ENCODE assay signal across 13 cellular contexts in genomic region chr1:152968248-152968647, GRCh38. TPM values are rescaled to one million over a fixed set of nuclear protein-coding genes. Genes with fewer than 3 reads are reported as not detected.
DNase-seq lines count a peak whose midpoint lies in the region; ATAC-seq lines count a peak whose summit lies in the region.
"Had no signal": no experiment of that assay in that cellular context is flagged by ENCODE, and none has a peak within 500 bp of the region (broad histone marks: within the 10 kb centered on the region; RNA-seq: fewer than 3 reads in every experiment).

No MANE protein-coding gene starts in this region.

- H3K4me3 Mint-ChIP-seq in activated T-cell treated with anti-CD3 and anti-CD28 coated beads, Interleukin-2, amount 50 U/mL, for 4 hours = no peak overlapping the region
- H3K4me3 Mint-ChIP-seq: brain, CD14-positive monocyte had no signal

- peaks cover 10% of the 10 kb centered on the region for H3K27me3 Mint-ChIP-seq in activated T-cell treated with anti-CD3 and anti-CD28 coated beads, Interleukin-2, amount 50 U/mL, for 4 hours (ENCODE audit: low read depth)
- H3K27me3 Mint-ChIP-seq: brain had no signal

- no peaks in the 10 kb centered on the region for H3K36me3 Mint-ChIP-seq in activated T-cell treated with anti-CD3 and anti-CD28 coated beads, Interleukin-2, amount 50 U/mL, for 4 hours (ENCODE audit: insufficient read depth)
- H3K36me3 Mint-ChIP-seq: brain, CD14-positive monocyte had no signal

- ATAC-seq in GM18517 (IDR thresholded peaks at IDR 0.05; ENCODE audit: unreplicated experiment) (peak; percentile 96), GM21423 (IDR thresholded peaks at IDR 0.05; ENCODE audit: unreplicated experiment) (peak; percentile 72), HG03097 (IDR thresholded peaks at IDR 0.05; ENCODE audit: low FRiP score, unreplicated experiment) (peak; percentile 46)
- ATAC-seq in activated T-cell treated with anti-CD3 and anti-CD28 coated beads, Interleukin-2, amount 50 U/mL, for 4 hours = no peak
- ATAC-seq: right lobe of liver had no signal

- DNase-seq in OCI-M1 (lab: John Stamatoyannopoulos, UW) = peak; percentile 81
- DNase-seq in NCI-H1092 treated with DMSO at 0.1 percent for 48 hours (lab: John Stamatoyannopoulos, UW) = no peak
- no peak for DNase-seq in activated T-cell treated with anti-CD3 and anti-CD28 coated beads, Interleukin-2, amount 50 U/mL, for 4 hours
- no peak for DNase-seq in activated effector memory CD4-positive, alpha-beta T cell treated with Interleukin-2 at 50 U/mL for 16 hours
- DNase-seq in stimulated activated CD4-positive, alpha-beta T cell treated with anti-CD3 and anti-CD28 coated beads, Interleukin-2, amount 100 ng/mL, for 48 hours = no peak
- DNase-seq: NCI-H1417, right lobe of liver had no signal

- H3K9me3 Mint-ChIP-seq in activated T-cell treated with anti-CD3 and anti-CD28 coated beads, Interleukin-2, amount 50 U/mL, for 4 hours = no peaks in the 10 kb centered on the region
- H3K9me3 Mint-ChIP-seq: brain had no signal

- no peaks in the 10 kb centered on the region for H3K4me1 Mint-ChIP-seq in activated T-cell treated with anti-CD3 and anti-CD28 coated beads, Interleukin-2, amount 50 U/mL, for 4 hours (ENCODE audit: low read depth)
- H3K4me1 Mint-ChIP-seq: brain, CD14-positive monocyte had no signal

RNA-seq across cellular contexts. Expression of gene SPRR4, which starts 2.2 kb away (rescaled TPM):
- total RNA-seq in activated T-cell treated with anti-CD3 and anti-CD28 coated beads, Interleukin-2, amount 50 U/mL, for 4 hours = not detected
- total RNA-seq: mucosa of gallbladder, right lobe of liver had no signal

RNA-seq across cellular contexts. Expression of gene SPRR1A, which starts 15.6 kb away (rescaled TPM):
- not detected for total RNA-seq in activated T-cell treated with anti-CD3 and anti-CD28 coated beads, Interleukin-2, amount 50 U/mL, for 4 hours
- total RNA-seq: mucosa of gallbladder, right lobe of liver had no signal

RNA-seq across cellular contexts. Expression of gene SPRR5, which starts 21.2 kb away (rescaled TPM):
- not detected for total RNA-seq in activated T-cell treated with anti-CD3 and anti-CD28 coated beads, Interleukin-2, amount 50 U/mL, for 4 hours
- total RNA-seq: mucosa of gallbladder, right lobe of liver had no signal

RNA-seq across cellular contexts. Expression of gene SPRR3, which starts 33.3 kb away (rescaled TPM):
- total RNA-seq in activated T-cell treated with anti-CD3 and anti-CD28 coated beads, Interleukin-2, amount 50 U/mL, for 4 hours = not detected

RNA-seq across cellular contexts. Expression of gene IVL, which starts 59.9 kb away (rescaled TPM):
- total RNA-seq in activated T-cell treated with anti-CD3 and anti-CD28 coated beads, Interleukin-2, amount 50 U/mL, for 4 hours = not detected
- total RNA-seq: mucosa of gallbladder, right lobe of liver had no signal

Comparison
In these comparisons a context has a peak if more than half of its experiments do, and no peak if none do; other contexts are left out.
1. ATAC-seq: peak in GM18517 (single experiment), GM21423 (single experiment) and HG03097 (single experiment); none in activated T-cell treated with anti-CD3 and anti-CD28 coated beads, Interleukin-2, amount 50 U/mL, for 4 hours (0 of 2).